13 cellular contexts compared by ENCODE assay signal in genomic region chr19:19615086-19615485, GRCh38. TPM values are rescaled to one million over a fixed set of nuclear protein-coding genes. Genes with fewer than 3 reads are reported as not detected.
DNase-seq lines count a peak whose midpoint lies in the region; ATAC-seq and TF ChIP-seq lines count a peak whose summit lies in the region.
"Had no signal": no experiment of that assay in that cellular context is flagged by ENCODE, and none has a peak within 500 bp of the region (broad histone marks: within the 10 kb centered on the region; RNA-seq: fewer than 3 reads in every experiment).

No MANE protein-coding gene starts in this region.

- H3K4me3 Mint-ChIP-seq in activated B cell treated with CpG ODN at 0.5 μM for 24 hours, result peak overlapping the region; percentile 58

- DNase-seq in AG10803 (ENCODE audit: low read depth) (peak; percentile 58), GM23248 (peak; percentile 72), activated B cell treated with CpG ODN at 0.5 μM for 24 hours (no peak), fibroblast of mammary gland (ENCODE audit: low read depth) (peak; percentile 65), ureter (ENCODE audit: low spot score) (no peak), aorta (no peak), esophagus squamous epithelium (lab: John Stamatoyannopoulos, UW) (no peak)
- DNase-seq: brain microvascular endothelial cell, NCI-H1417 treated with DMSO at 0.1 percent for 48 hours had no signal

- H3K27me3 ChIP-seq in GM23248 (replicated peaks; ENCODE audit: insufficient read depth) (no peaks in the 10 kb centered on the region), aorta (ENCODE audit: control insufficient read depth in 1 of 2, insufficient read depth in 2 of 2, low read length in 1 of 2) (no peaks in the 10 kb centered on the region), esophagus squamous epithelium (peaks cover 0 to 34% (median 0%) of the 10 kb centered on the region in 4 donors)
- H3K27me3 ChIP-seq: brain microvascular endothelial cell had no signal

- peaks cover 39% of the 10 kb centered on the region for H3K4me1 Mint-ChIP-seq in activated B cell treated with CpG ODN at 0.5 μM for 24 hours

- no peak for ATAC-seq in activated B cell treated with CpG ODN at 0.5 μM for 24 hours (ENCODE audit: low read depth)
- no peak for ATAC-seq in aorta (ENCODE audit: low FRiP score)
- ATAC-seq in GM18868 (IDR thresholded peaks at IDR 0.05; ENCODE audit: unreplicated experiment), result no peak
- ATAC-seq: left lobe of liver had no signal

- intact Hi-C loops in activated B cell treated with CpG ODN at 0.5 μM for 24 hours (cut with micrococcal nuclease) (loop anchor here (10.0 kb wide), 1 partner anchor 230 kb away; no protein-coding TSS in a partner anchor), aorta (cut with DNase I) (no loop called here), esophagus squamous epithelium (cut with DNase I) (no loop called here)

- H3K27ac Mint-ChIP-seq in activated B cell treated with CpG ODN at 0.5 μM for 24 hours, result peak overlapping the region; percentile 69

- no peaks in the 10 kb centered on the region for H3K9me3 Mint-ChIP-seq in activated B cell treated with CpG ODN at 0.5 μM for 24 hours

- CTCF ChIA-PET in activated B cell treated with CpG ODN at 0.5 μM for 24 hours (lab: Charles Lee), result no interaction called here

- H3K4me2 ChIP-seq in GM23248 (ENCODE audit: unreplicated experiment), result no peak overlapping the region

- H3K36me3 Mint-ChIP-seq in activated B cell treated with CpG ODN at 0.5 μM for 24 hours (ENCODE audit: low read depth), result peaks cover 2% of the 10 kb centered on the region

- no peaks in the 10 kb centered on the region for H3K9me2 ChIP-seq in GM23248 (ENCODE audit: insufficient read depth)

- WGBS in GM23248 (ENCODE audit: low coverage in 1 of 2, low lambda C conversion rate in 2 of 2, missing lambda C conversion rate in 2 of 2), 2 experiments, result 38 to 44% methylated on average over 3 of the region's 3 CpGs
- 95 to 98% methylated on average over 3 of the region's 3 CpGs for WGBS in aorta, 2 donors
- WGBS in esophagus squamous epithelium, 2 donors, result 83 to 92% methylated on average over 3 of the region's 3 CpGs

- POLR2A ChIA-PET in activated B cell treated with CpG ODN at 0.5 μM for 24 hours (lab: Charles Lee), result interaction anchor here (0.6 to 1.3 kb wide), 8 partner anchors 13 to 251 kb away, joined by 3 to 14 read pairs (median 4); partner anchors contain the start of gene ZNF101

- H3K4me3 ChIP-seq in AG10803 (ENCODE audit: low read length) (no peak overlapping the region), GM23248 (no peak overlapping the region), fibroblast of mammary gland (ENCODE audit: control insufficient read depth, low read depth, low read length) (no peak overlapping the region), aorta (ENCODE audit: low read length in 2 of 2) (no peak overlapping the region), esophagus squamous epithelium (no peak overlapping the region)
- H3K4me3 ChIP-seq: prostate gland had no signal

- no peak for TF ChIP-seq POLR2A in esophagus squamous epithelium (IDR thresholded peaks at IDR 0.05)

- H3K36me3 ChIP-seq in GM23248 (ENCODE audit: low read depth) (no peaks in the 10 kb centered on the region), aorta (ENCODE audit: control insufficient read depth in 1 of 2, insufficient read depth in 2 of 2, low read length in 1 of 2) (no peaks in the 10 kb centered on the region), esophagus squamous epithelium (no peaks in the 10 kb centered on the region)
- H3K36me3 ChIP-seq: brain microvascular endothelial cell, prostate gland had no signal

- no peak for TF ChIP-seq CTCF in AG10803 (conservative IDR thresholded peaks at IDR 0.05; ENCODE audit: low read length)
- no peak for TF ChIP-seq CTCF in activated B cell treated with CpG ODN at 0.5 μM for 24 hours (IDR thresholded peaks at IDR 0.05)
- TF ChIP-seq CTCF in fibroblast of mammary gland (conservative IDR thresholded peaks at IDR 0.05; ENCODE audit: control insufficient read depth, insufficient read depth, low read depth, low read length), result no peak
- no peak for TF ChIP-seq CTCF in esophagus squamous epithelium (IDR thresholded peaks at IDR 0.05)

- no peak overlapping the region for H3K9ac ChIP-seq in GM23248

- no peaks in the 10 kb centered on the region for H4K20me1 ChIP-seq in GM23248 (ENCODE audit: insufficient read depth)

- H3K4me1 ChIP-seq in GM23248 (ENCODE audit: insufficient read depth) (peaks cover 7% of the 10 kb centered on the region), aorta (ENCODE audit: control insufficient read depth in 1 of 2, insufficient read depth in 2 of 2, low read length in 2 of 2) (no peaks in the 10 kb centered on the region), esophagus squamous epithelium (peaks cover 11 to 26% (median 11%) of the 10 kb centered on the region in 3 donors)
- H3K4me1 ChIP-seq: prostate gland had no signal

- H3K27ac ChIP-seq in GM23248 (no peak overlapping the region), aorta (ENCODE audit: low read depth in 1 of 2, low read length in 2 of 2) (no peak overlapping the region), esophagus squamous epithelium (no peak overlapping the region)
- H3K27ac ChIP-seq: brain microvascular endothelial cell, prostate gland, VCaP had no signal

- in situ Hi-C loops in GM23248 (cut with MboI), result no loop called here

- peaks cover 5% of the 10 kb centered on the region; the same call in 1 of the 2 replicates for H3F3A ChIP-seq in GM23248 (ENCODE audit: insufficient read depth)

- H3K27me3 Mint-ChIP-seq in activated B cell treated with CpG ODN at 0.5 μM for 24 hours, result no peaks in the 10 kb centered on the region

- H3K9me3 ChIP-seq in GM23248 (ENCODE audit: low read depth) (no peaks in the 10 kb centered on the region), aorta (ENCODE audit: control insufficient read depth, low read length) (no peaks in the 10 kb centered on the region), esophagus squamous epithelium (no peaks in the 10 kb centered on the region)
- H3K9me3 ChIP-seq: prostate gland had no signal

- no peaks in the 10 kb centered on the region for H3K79me2 ChIP-seq in GM23248 (ENCODE audit: insufficient read depth)

- no peak overlapping the region for H2AFZ ChIP-seq in GM23248

RNA-seq across cellular contexts. Expression of gene PBX4, which starts 3.4 kb away (rescaled TPM):
- 0.32 TPM in 1 of 2 replicates, not detected in the other for total RNA-seq in GM23248 (2014; rRNA removed; shearing (Covaris generic))
- 0.63 and 0.71 TPM in 2 replicates for polyA plus RNA-seq in GM23248 (2016; fragmentation: Nextera tagmentation; extraction: Ambion mirVana)
- total RNA-seq in activated B cell treated with CpG ODN at 0.5 μM for 24 hours, result 19.4 and 21.8 TPM in 2 replicates
- total RNA-seq in ureter, result 12.7 TPM
- 1 to 10 TPM in 1 of 2 donors, under 1 TPM in 1; 0.65 to 1.4 TPM for total RNA-seq in aorta
- polyA plus RNA-seq in aorta, result 1 to 10 TPM in 1 of 2 donors, not detected in 1; 1.5 TPM
- total RNA-seq in esophagus squamous epithelium, result 1 to 10 TPM in 3 of 4 donors, under 1 TPM in 1; 0.61 to 1.9 (median 1.7) TPM

RNA-seq across cellular contexts. Expression of gene LPAR2, which starts 12.9 kb away (rescaled TPM):
- 0.13 and 1.8 TPM in 2 replicates for total RNA-seq in GM23248 (2014; rRNA removed; shearing (Covaris generic))
- polyA plus RNA-seq in GM23248 (2016; fragmentation: Nextera tagmentation; extraction: Ambion mirVana), result 0.72 and 1.3 TPM in 2 replicates
- total RNA-seq in activated B cell treated with CpG ODN at 0.5 μM for 24 hours, result 29.0 and 33.7 TPM in 2 replicates
- total RNA-seq in ureter, result 28.6 TPM
- total RNA-seq in aorta, result 10 to 100 TPM in 1 of 2 donors, 1 to 10 TPM in 1; 5.7 to 11.7 TPM
- 10 to 100 TPM in 1 of 2 donors, 1 to 10 TPM in 1; 1.5 to 10.1 TPM for polyA plus RNA-seq in aorta
- total RNA-seq in esophagus squamous epithelium, result 10 to 100 TPM in 2 of 4 donors, 1 to 10 TPM in 2; 7.6 to 13.1 (median 9.5) TPM

RNA-seq across cellular contexts. Expression of gene GMIP, which starts 28.4 kb away (rescaled TPM):
- total RNA-seq in GM23248 (2014; rRNA removed; shearing (Covaris generic)), result 2.9 and 5.0 TPM in 2 replicates
- polyA plus RNA-seq in GM23248 (2016; fragmentation: Nextera tagmentation; extraction: Ambion mirVana), result 3.0 and 3.1 TPM in 2 replicates
- 129 and 130 TPM in 2 replicates for total RNA-seq in activated B cell treated with CpG ODN at 0.5 μM for 24 hours
- total RNA-seq in ureter, result 25.0 TPM
- total RNA-seq in aorta, result 10 to 100 TPM; 14.9 to 25.6 TPM
- 1 to 10 TPM; 3.4 to 5.9 TPM for polyA plus RNA-seq in aorta
- total RNA-seq in esophagus squamous epithelium, result 10 to 100 TPM in 2 of 4 donors, 1 to 10 TPM in 2; 7.0 to 22.8 (median 10.0) TPM

RNA-seq across cellular contexts. Expression of gene ATP13A1, which starts 48.4 kb away (rescaled TPM):
- total RNA-seq in GM23248 (2014; rRNA removed; shearing (Covaris generic)), result 86.6 and 101 TPM in 2 replicates
- polyA plus RNA-seq in GM23248 (2016; fragmentation: Nextera tagmentation; extraction: Ambion mirVana), result 42.3 TPM in 2 replicates
- 125 and 135 TPM in 2 replicates for total RNA-seq in activated B cell treated with CpG ODN at 0.5 μM for 24 hours
- total RNA-seq in ureter, result 74.9 TPM
- 10 to 100 TPM; 41.7 to 53.6 TPM for total RNA-seq in aorta
- 100 to 1,000 TPM in 1 of 2 donors, 10 to 100 TPM in 1; 13.9 to 105 TPM for polyA plus RNA-seq in aorta
- total RNA-seq in esophagus squamous epithelium, result 100 to 1,000 TPM in 3 of 4 donors, 10 to 100 TPM in 1; 79.7 to 257 (median 153) TPM

RNA-seq across cellular contexts. Expression of gene ZNF101, which starts 53.6 kb away (rescaled TPM):
- 3.7 and 11.4 TPM in 2 replicates for total RNA-seq in GM23248 (2014; rRNA removed; shearing (Covaris generic))
- 3.7 and 4.5 TPM in 2 replicates for polyA plus RNA-seq in GM23248 (2016; fragmentation: Nextera tagmentation; extraction: Ambion mirVana)
- total RNA-seq in activated B cell treated with CpG ODN at 0.5 μM for 24 hours, result 45.6 and 52.6 TPM in 2 replicates
- 13.8 TPM for total RNA-seq in ureter
- total RNA-seq in aorta, result 10 to 100 TPM; 11.3 to 13.3 TPM
- polyA plus RNA-seq in aorta, result 1 to 10 TPM; 2.0 to 6.5 TPM
- total RNA-seq in esophagus squamous epithelium, result 1 to 10 TPM; 5.5 to 8.2 (median 6.5) TPM

Comparison
In these comparisons a context has a peak if more than half of its experiments do, and no peak if none do; other contexts are left out.
1. DNase-seq: peak in AG10803 (single experiment), GM23248 (single experiment) and fibroblast of mammary gland (single experiment); none in activated B cell treated with CpG ODN at 0.5 μM for 24 hours (single experiment), ureter (single experiment), aorta (0 of 2) and esophagus squamous epithelium (single experiment).